8 cellular contexts compared by ENCODE assay signal in the genomic region with DNA sequence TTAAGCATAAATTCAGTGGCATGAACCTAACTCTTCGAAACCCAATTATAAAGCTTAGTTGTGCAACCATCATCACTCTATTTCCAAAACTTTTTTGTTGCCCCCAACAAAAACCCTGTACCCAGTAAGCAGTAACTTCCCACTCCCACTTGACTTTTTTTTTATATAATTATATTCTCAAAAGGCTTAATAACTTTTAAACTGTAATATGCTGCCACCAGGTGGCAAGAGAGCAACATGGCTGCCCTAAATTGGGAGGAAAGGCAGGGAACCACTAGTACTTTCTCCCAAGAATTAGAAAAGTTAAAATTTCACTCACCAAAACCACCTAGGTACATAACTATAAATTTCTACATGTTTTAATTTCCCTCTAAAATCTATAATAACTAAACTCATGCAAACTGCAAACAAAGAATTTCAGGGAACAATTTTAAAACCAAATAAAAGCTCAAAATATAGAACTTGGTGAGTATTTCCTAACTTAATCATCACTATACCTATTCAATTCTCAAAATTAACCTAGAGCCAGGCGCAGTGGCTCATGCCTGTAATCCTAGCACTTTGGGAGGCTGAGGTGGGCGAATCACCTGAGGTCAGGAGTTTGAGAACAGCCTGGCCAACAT. TPM values are rescaled to one million over a fixed set of nuclear protein-coding genes. Genes with fewer than 3 reads are reported as not detected.
A peak's percentile ranks its signal among the peaks of the same experiment; 100 is the strongest.
DNase-seq lines count a peak whose midpoint lies in the region; TF ChIP-seq lines count a peak whose summit lies in the region.

No MANE protein-coding gene starts in this region.

- peaks cover 20% of the 10 kb centered on the region for H3K4me1 Mint-ChIP-seq in neural crest cell

- TF ChIP-seq RAD21 in Ishikawa (IDR thresholded peaks at IDR 0.05; ENCODE audit: low read depth): peak; percentile 67

- no peaks in the 10 kb centered on the region for H3K9me3 Mint-ChIP-seq in neural crest cell

- no peak overlapping the region for H3K27ac Mint-ChIP-seq in neural crest cell (ENCODE audit: unreplicated experiment)

- H3K27me3 Mint-ChIP-seq in neural crest cell (ENCODE audit: low read depth): no peaks in the 10 kb centered on the region

- TF ChIP-seq EP300 in Ishikawa (IDR thresholded peaks at IDR 0.05; ENCODE audit: borderline replicate concordance): no peak

- H3K4me3 Mint-ChIP-seq in neural crest cell: no peak overlapping the region

- no peaks in the 10 kb centered on the region for H3K36me3 Mint-ChIP-seq in neural crest cell (ENCODE audit: low read depth)

- peak; percentile 85 for TF ChIP-seq CTCF in neural crest cell (conservative IDR thresholded peaks at IDR 0.05)

- DNase-seq in SIG-M5 treated with dmso at 0.1 percent for 504 hours (lab: John Stamatoyannopoulos, UW; ENCODE audit: unreplicated experiment) (peak; percentile 25), SIG-M5 (lab: John Stamatoyannopoulos, UW) (no peak), RPMI7951 (ENCODE audit: low read depth) (peak; percentile 48), epidermal melanocyte (ENCODE audit: insufficient read length, low spot score) (peak; percentile 38), neural crest cell (ENCODE audit: low read depth, low spot score) (no peak), ecto neural progenitor cell (ENCODE audit: low spot score) (no peak), NCI-H226 (no peak)

TF ChIP-seq in Ishikawa, 13 proteins besides CTCF, POLR2A, EP300 and RAD21:
- no peak for TF ChIP-seq TEAD4 (IDR thresholded peaks at IDR 0.05)
- no peak for TF ChIP-seq YY1 (IDR thresholded peaks at IDR 0.05; ENCODE audit: low read depth)
- TF ChIP-seq EGR1 (IDR thresholded peaks at IDR 0.05): no peak
- no peak for TF ChIP-seq ZBTB7A (IDR thresholded peaks at IDR 0.05; ENCODE audit: low read depth)
- TF ChIP-seq, protein P1, sequence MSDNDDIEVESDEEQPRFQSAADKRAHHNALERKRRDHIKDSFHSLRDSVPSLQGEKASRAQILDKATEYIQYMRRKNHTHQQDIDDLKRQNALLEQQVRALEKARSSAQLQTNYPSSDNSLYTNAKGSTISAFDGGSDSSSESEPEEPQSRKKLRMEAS (IDR thresholded peaks at IDR 0.05): no peak
- no peak for TF ChIP-seq CREB1 (IDR thresholded peaks at IDR 0.05; ENCODE audit: low read depth)

RNA-seq across cellular contexts. Expression of a gene that starts 50.2 kb away (rescaled TPM):
- 14.9 and 25.4 TPM in 2 replicates for total RNA-seq in RPMI7951 (2014; rRNA removed; shearing (Covaris generic))
- 55.7 and 63.8 TPM in 2 replicates for total RNA-seq in neural crest cell

Comparison
In these comparisons a context has a peak if more than half of its experiments do, and no peak if none do; other contexts are left out.
1. DNase-seq: peak in SIG-M5 treated with dmso at 0.1 percent for 504 hours (single experiment), RPMI7951 (single experiment) and epidermal melanocyte (single experiment); none in SIG-M5 (single experiment), neural crest cell (single experiment), ecto neural progenitor cell (single experiment) and NCI-H226 (single experiment).